1 cellular context compared by ENCODE assay signal in genomic region chr14:20499108-20499507, GRCh38.
TF ChIP-seq lines count a peak whose summit lies in the region.

No MANE protein-coding gene starts in this region.

TF ChIP-seq in HCT116, 20 proteins besides CTCF, POLR2A, EP300 and RAD21 (continued from another document):
- no peak for TF ChIP-seq REST (IDR thresholded peaks at IDR 0.05; ENCODE audit: low read depth)
- TF ChIP-seq SRF (IDR thresholded peaks at IDR 0.05; ENCODE audit: low read depth), result no peak
- no peak for TF ChIP-seq POLR2AphosphoS5 (IDR thresholded peaks at IDR 0.05; ENCODE audit: low read depth, low read length)
